7 cellular contexts compared by ENCODE assay signal in the genomic region with DNA sequence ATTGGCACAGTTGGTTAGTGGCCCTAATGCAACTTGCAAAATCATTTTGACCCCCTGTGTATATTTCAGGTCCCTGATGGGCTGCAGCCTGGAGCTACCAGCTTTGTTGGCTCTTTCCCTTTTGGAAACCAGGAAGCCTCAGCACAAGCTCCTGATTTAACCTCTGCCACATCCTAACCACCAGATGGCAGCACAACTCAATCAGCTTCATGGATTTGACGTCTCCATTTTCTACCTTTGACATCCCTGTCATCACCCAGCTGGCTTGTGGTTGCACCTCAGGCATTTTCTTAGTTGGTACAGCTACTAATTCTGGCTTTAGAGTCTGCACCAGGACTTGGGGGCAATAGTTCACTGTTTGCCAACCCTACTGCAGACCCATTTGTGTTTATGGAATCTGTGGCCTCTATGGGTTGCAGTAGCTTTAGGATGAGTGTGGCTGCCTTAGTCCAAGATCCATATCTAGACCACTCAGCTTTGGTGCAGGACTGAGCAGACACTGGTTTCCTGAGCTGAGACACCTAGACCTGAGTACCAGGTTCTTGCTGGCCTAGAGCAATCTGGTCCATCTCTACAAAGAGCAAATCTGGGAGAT.
DNase-seq lines count a peak whose midpoint lies in the region; ATAC-seq and TF ChIP-seq lines count a peak whose summit lies in the region.

No MANE protein-coding gene starts in this region.

- peak; percentile 45 for TF ChIP-seq CTCF in parathyroid adenoma (IDR thresholded peaks at IDR 0.05)

- H3K79me2 ChIP-seq in parathyroid adenoma = no peaks in the 10 kb centered on the region

- no peak overlapping the region for H3K4me2 ChIP-seq in parathyroid adenoma (ENCODE audit: low read length)

- no peaks in the 10 kb centered on the region for H3K9me3 ChIP-seq in parathyroid adenoma (ENCODE audit: control insufficient read depth, low read length)

- H3K27me3 ChIP-seq in parathyroid adenoma (ENCODE audit: control insufficient read depth, insufficient read depth, low read length) = no peaks in the 10 kb centered on the region

- H3K27ac ChIP-seq in parathyroid adenoma = no peak overlapping the region

- ATAC-seq in GM19328 (IDR thresholded peaks at IDR 0.05; ENCODE audit: unreplicated experiment) (peak; percentile 58), HG03442 (IDR thresholded peaks at IDR 0.05; ENCODE audit: unreplicated experiment) (peak; percentile 59)

- H3K9ac ChIP-seq in parathyroid adenoma = no peak overlapping the region

- DNase-seq in ELF-1 (ENCODE audit: low read depth, low spot score) (peak; percentile 71), SHP77 treated with DMSO at 0.1 percent for 48 hours (lab: John Stamatoyannopoulos, UW) (peak; percentile 10), fibroblast of peridontal ligament (ENCODE audit: extremely low read depth) (peak; percentile 14), NCI-H345 (lab: John Stamatoyannopoulos, UW) (no peak)

- H3K36me3 ChIP-seq in parathyroid adenoma (ENCODE audit: control insufficient read depth, insufficient read depth, low read length) = no peaks in the 10 kb centered on the region

- H2AFZ ChIP-seq in parathyroid adenoma = peak overlapping the region; percentile 62

- no peak overlapping the region for H3K4me3 ChIP-seq in parathyroid adenoma (ENCODE audit: low read depth, low read length)

- H3K4me1 ChIP-seq in parathyroid adenoma = no peaks in the 10 kb centered on the region
